Comparison of ENCODE assay signal across 22 cellular contexts in genomic region chr12:117489671-117490070, GRCh38.
DNase-seq lines count a peak whose midpoint lies in the region; ATAC-seq and TF ChIP-seq lines count a peak whose summit lies in the region.
"Had no signal": no experiment of that assay in that cellular context is flagged by ENCODE, and none has a peak within 500 bp of the region (broad histone marks: within the 10 kb centered on the region; RNA-seq: fewer than 3 reads in every experiment).

No MANE protein-coding gene starts in this region.

- no peak for TF ChIP-seq EP300 in suprapubic skin (IDR thresholded peaks at IDR 0.05)

- H3K27me3 Mint-ChIP-seq in activated T-cell treated with anti-CD3 and anti-CD28 coated beads, Interleukin-2, amount 50 U/mL, for 4 hours (ENCODE audit: low read depth), result no peaks in the 10 kb centered on the region

- no peaks in the 10 kb centered on the region for H3K36me3 Mint-ChIP-seq in activated T-cell treated with anti-CD3 and anti-CD28 coated beads, Interleukin-2, amount 50 U/mL, for 4 hours (ENCODE audit: insufficient read depth)
- H3K36me3 Mint-ChIP-seq: CD8-positive, alpha-beta memory T cell had no signal

- H3K9me3 ChIP-seq in left lung (no peaks in the 10 kb centered on the region), suprapubic skin (no peaks in the 10 kb centered on the region)

- no peak for TF ChIP-seq CTCF in left lung (IDR thresholded peaks at IDR 0.05)
- no peak for TF ChIP-seq CTCF in suprapubic skin (IDR thresholded peaks at IDR 0.05)

- intact Hi-C loops in left lung (cut with DNase I), result no loop called here

- H3K36me3 ChIP-seq in left lung (no peaks in the 10 kb centered on the region), suprapubic skin (no peaks in the 10 kb centered on the region)

- H3K4me3 ChIP-seq in left lung (no peak overlapping the region), suprapubic skin (no peak overlapping the region)
- H3K4me3 ChIP-seq: K562 had no signal

- 92% methylated on average over 3 of the region's 3 CpGs for WGBS in suprapubic skin

- H3K27ac ChIP-seq in left lung (no peak overlapping the region), suprapubic skin (no peak overlapping the region)
- H3K27ac ChIP-seq: C4-2B, HL-60 had no signal

- no peak for ATAC-seq in left lung
- ATAC-seq in activated T-cell treated with anti-CD3 and anti-CD28 coated beads, Interleukin-2, amount 50 U/mL, for 4 hours, result no peak
- ATAC-seq: HepG2, K562 had no signal

- no peaks in the 10 kb centered on the region for H3K27me3 ChIP-seq in left lung
- H3K27me3 ChIP-seq in suprapubic skin, result no peaks in the 10 kb centered on the region

- H3K4me1 ChIP-seq in left lung (no peaks in the 10 kb centered on the region), suprapubic skin (no peaks in the 10 kb centered on the region)

- H3K4me3 Mint-ChIP-seq in activated T-cell treated with anti-CD3 and anti-CD28 coated beads, Interleukin-2, amount 50 U/mL, for 4 hours, result no peak overlapping the region
- H3K4me3 Mint-ChIP-seq: CD8-positive, alpha-beta memory T cell had no signal

- no peaks in the 10 kb centered on the region for H3K4me1 Mint-ChIP-seq in activated T-cell treated with anti-CD3 and anti-CD28 coated beads, Interleukin-2, amount 50 U/mL, for 4 hours (ENCODE audit: low read depth)
- H3K4me1 Mint-ChIP-seq: CD8-positive, alpha-beta memory T cell had no signal

- no peak for TF ChIP-seq POLR2A in suprapubic skin (IDR thresholded peaks at IDR 0.05)

- DNase-seq in GM04504 (ENCODE audit: low read depth), result peak; percentile 34
- DNase-seq in RPMI7951 (ENCODE audit: low read depth), result peak; percentile 83
- DNase-seq in mesenteric fat pad (ENCODE audit: low spot score), result peak; percentile 37
- no peak for DNase-seq in left lung
- DNase-seq in activated CD8-positive, alpha-beta memory T cell treated with anti-CD3 and anti-CD28 coated beads for 24 hours, result no peak
- DNase-seq in suprapubic skin (ENCODE audit: low spot score in 2 of 2), result no peak
- no peak for DNase-seq in activated T-cell treated with anti-CD3 and anti-CD28 coated beads, Interleukin-2, amount 50 U/mL, for 4 hours
- DNase-seq: ACHN; Calu3; CD8-positive, alpha-beta memory T cell; DMS153; NCI-H1092; NCI-H2081; NCI-H2171 treated with DMSO at 0.1 percent for 48 hours; NCI-H524 treated with DMSO at 0.1 percent for 48 hours; NCI-H82; RPMI8226; SHP77 had no signal

- H3K9me3 Mint-ChIP-seq in activated T-cell treated with anti-CD3 and anti-CD28 coated beads, Interleukin-2, amount 50 U/mL, for 4 hours, result no peaks in the 10 kb centered on the region

Comparison
In these comparisons a context has a peak if more than half of its experiments do, and no peak if none do; other contexts are left out.
1. DNase-seq: peak in GM04504 (single experiment), RPMI7951 (single experiment) and mesenteric fat pad (single experiment); none in left lung (0 of 2), activated CD8-positive, alpha-beta memory T cell treated with anti-CD3 and anti-CD28 coated beads for 24 hours (single experiment), suprapubic skin (0 of 2) and activated T-cell treated with anti-CD3 and anti-CD28 coated beads, Interleukin-2, amount 50 U/mL, for 4 hours (single experiment).